8 cellular contexts compared by ENCODE assay signal in genomic region chr7:2633538-2634264, GRCh38. TPM values are rescaled to one million over a fixed set of nuclear protein-coding genes. Genes with fewer than 3 reads are reported as not detected.
DNase-seq lines count a peak whose midpoint lies in the region; ATAC-seq and TF ChIP-seq lines count a peak whose summit lies in the region.

No MANE protein-coding gene starts in this region.

- no peak for TF ChIP-seq CTCF in GM20000 (IDR thresholded peaks at IDR 0.05; ENCODE audit: extremely low read depth, missing control alignments)

- no peak overlapping the region for H2BK120ac ChIP-seq in neuronal stem cell (ENCODE audit: low read depth, low read length)

- H3K4me1 ChIP-seq in neuronal stem cell (ENCODE audit: control insufficient read depth in 2 of 2, insufficient read depth in 1 of 2, low read depth in 1 of 2, low read length in 2 of 2) (peaks cover 21 to 29% of the 10 kb centered on the region in 2 donors), urinary bladder (ENCODE audit: insufficient read depth) (no peaks in the 10 kb centered on the region)

- H3K9ac ChIP-seq in neuronal stem cell (ENCODE audit: low read depth, low read length, poor library complexity), result peak overlapping the region; percentile 79

- peak overlapping the region; percentile 33 for H3K18ac ChIP-seq in neuronal stem cell (ENCODE audit: low read length)

- no peak overlapping the region for H4K8ac ChIP-seq in neuronal stem cell (ENCODE audit: low read depth, low read length)

- no peak for TF ChIP-seq RAD21 in Ishikawa (IDR thresholded peaks at IDR 0.05; ENCODE audit: low read depth)

- peak overlapping the region; percentile 87 for H2BK5ac ChIP-seq in neuronal stem cell (ENCODE audit: low read length)

- peaks cover 0 to 3% (median 0%) of the 10 kb centered on the region in 3 experiments for H3K27me3 ChIP-seq in neuronal stem cell (ENCODE audit: control insufficient read depth in 3 of 3, insufficient read depth in 3 of 3, low read depth in 1 of 3, low read length in 3 of 3)

- DNase-seq in C1 segment of cervical spinal cord (lab: John Stamatoyannopoulos, UW) (peak in 9 of 14 donors; percentile 31 to 83 (median 50)), activated T-cell treated with anti-CD3 and anti-CD28 coated beads for 48 hours (ENCODE audit: low read depth) (peak; percentile 44), fibroblast of peridontal ligament (ENCODE audit: extremely low read depth) (peak; percentile 88), neuronal stem cell (ENCODE audit: low spot score) (no peak), GM20000 (ENCODE audit: low spot score) (no peak)

- H4K91ac ChIP-seq in neuronal stem cell (ENCODE audit: low read depth, low read length, poor library complexity), result peak overlapping the region; percentile 56

- H3K4ac ChIP-seq in neuronal stem cell (ENCODE audit: low read length), result peak overlapping the region; percentile 38

- H3K4me2 ChIP-seq in neuronal stem cell (ENCODE audit: insufficient read depth, low read length, poor library complexity, severe bottlenecking), result peak overlapping the region; percentile 96

- H2AK5ac ChIP-seq in neuronal stem cell (ENCODE audit: low read depth, low read length), result peak overlapping the region; percentile 100

- no peaks in the 10 kb centered on the region for H3K9me3 ChIP-seq in neuronal stem cell (replicated peaks in 1 of 2; ENCODE audit: control insufficient read depth in 2 of 2, insufficient read depth in 1 of 2, low read depth in 1 of 2, low read length in 2 of 2)

- ATAC-seq in GM18511 (IDR thresholded peaks at IDR 0.05; ENCODE audit: unreplicated experiment), result no peak

- H3K23ac ChIP-seq in neuronal stem cell (ENCODE audit: low read depth, low read length, poor library complexity), result peak overlapping the region; percentile 29

- peak overlapping the region; percentile 97 to 98 for H3K4me3 ChIP-seq in neuronal stem cell (ENCODE audit: low read length in 2 of 2)
- H3K4me3 ChIP-seq in urinary bladder (ENCODE audit: low read depth, low read length), result peak overlapping the region; percentile 78

- WGBS in neuronal stem cell (ENCODE audit: extremely low coverage in 2 of 2, insufficient read length in 2 of 2, insufficient replicate concordance in 1 of 2), 2 donors, result no CpG with 5 or more reads among the region's 22 CpGs
- WGBS in urinary bladder, result 20% methylated on average over 22 of the region's 22 CpGs

- H2AFZ ChIP-seq in neuronal stem cell (ENCODE audit: low read length), result no peak overlapping the region

- H3K36me3 ChIP-seq in neuronal stem cell (replicated peaks in 1 of 2; ENCODE audit: control insufficient read depth in 2 of 2, insufficient read depth in 2 of 2, low read length in 2 of 2), result peaks cover 11 to 21% of the 10 kb centered on the region in 2 donors
- H3K36me3 ChIP-seq in urinary bladder (ENCODE audit: insufficient read depth), result no peaks in the 10 kb centered on the region

- H2BK15ac ChIP-seq in neuronal stem cell (ENCODE audit: low read length), result peak overlapping the region; percentile 5

- peak; percentile 46; the same call in 1 of the 2 replicates for TF ChIP-seq EP300 in Ishikawa (IDR thresholded peaks at IDR 0.05; ENCODE audit: borderline replicate concordance)

- H2BK12ac ChIP-seq in neuronal stem cell (ENCODE audit: low read length), result no peak overlapping the region

- no peak overlapping the region for H3K14ac ChIP-seq in neuronal stem cell (ENCODE audit: low read length)

- H3K79me1 ChIP-seq in neuronal stem cell (ENCODE audit: low read depth, low read length), result peaks cover 37% of the 10 kb centered on the region

- peak overlapping the region; percentile 50 for H3K27ac ChIP-seq in neuronal stem cell (replicated peaks; ENCODE audit: low read length)
- peak overlapping the region; percentile 48 for H3K27ac ChIP-seq in urinary bladder (ENCODE audit: low read depth)

TF ChIP-seq in Ishikawa, 13 proteins besides CTCF, POLR2A, EP300 and RAD21:
- TF ChIP-seq, protein P1, sequence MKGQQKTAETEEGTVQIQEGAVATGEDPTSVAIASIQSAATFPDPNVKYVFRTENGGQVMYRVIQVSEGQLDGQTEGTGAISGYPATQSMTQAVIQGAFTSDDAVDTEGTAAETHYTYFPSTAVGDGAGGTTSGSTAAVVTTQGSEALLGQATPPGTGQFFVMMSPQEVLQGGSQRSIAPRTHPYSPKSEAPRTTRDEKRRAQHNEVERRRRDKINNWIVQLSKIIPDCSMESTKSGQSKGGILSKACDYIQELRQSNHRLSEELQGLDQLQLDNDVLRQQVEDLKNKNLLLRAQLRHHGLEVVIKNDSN (IDR thresholded peaks at IDR 0.05), result no peak
- TF ChIP-seq FOXM1 (IDR thresholded peaks at IDR 0.05; ENCODE audit: borderline replicate concordance, low read depth) (peak; percentile 40; the same call in 1 of the 2 replicates), TEAD4 (IDR thresholded peaks at IDR 0.05) (peak; percentile 45), ZBTB7A (IDR thresholded peaks at IDR 0.05; ENCODE audit: low read depth) (peak; percentile 85), TAF1 (IDR thresholded peaks at IDR 0.05; ENCODE audit: low read depth) (no peak), YY1 (IDR thresholded peaks at IDR 0.05; ENCODE audit: low read depth) (no peak), TCF12 (IDR thresholded peaks at IDR 0.05; ENCODE audit: low read depth) (peak; percentile 73), CREB1 (IDR thresholded peaks at IDR 0.05; ENCODE audit: low read depth) (no peak), NFIC (IDR thresholded peaks at IDR 0.05) (peak; percentile 22), REST (IDR thresholded peaks at IDR 0.05; ENCODE audit: low read depth) (no peak)
- TF ChIP-seq, protein P2, sequence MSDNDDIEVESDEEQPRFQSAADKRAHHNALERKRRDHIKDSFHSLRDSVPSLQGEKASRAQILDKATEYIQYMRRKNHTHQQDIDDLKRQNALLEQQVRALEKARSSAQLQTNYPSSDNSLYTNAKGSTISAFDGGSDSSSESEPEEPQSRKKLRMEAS (IDR thresholded peaks at IDR 0.05), result no peak; the same call in 1 of the 2 replicates
TF ChIP-seq in Ishikawa: peak in this region for 5.

RNA-seq across cellular contexts. Expression of gene TTYH3, which starts 1.9 kb away (rescaled TPM):
- 136 TPM for polyA plus RNA-seq in neuronal stem cell (2013, experiment 1 of 2)
- 133 TPM for polyA plus RNA-seq in neuronal stem cell (2013, experiment 2 of 2)
- total RNA-seq in urinary bladder, result 29.2 TPM
- 26.7 TPM for polyA plus RNA-seq in urinary bladder

RNA-seq across cellular contexts. Expression of gene AMZ1, which starts 54.3 kb away (rescaled TPM):
- 0.04 TPM for polyA plus RNA-seq in neuronal stem cell (2013, experiment 1 of 2)
- 0.01 TPM for polyA plus RNA-seq in neuronal stem cell (2013, experiment 2 of 2)
- total RNA-seq in urinary bladder, result 0.11 TPM
- 0.22 TPM for polyA plus RNA-seq in urinary bladder

Comparison
In these comparisons a context has a peak if more than half of its experiments do, and no peak if none do; other contexts are left out.
1. DNase-seq: peak in C1 segment of cervical spinal cord (9 of 14), activated T-cell treated with anti-CD3 and anti-CD28 coated beads for 48 hours (single experiment) and fibroblast of peridontal ligament (single experiment); none in neuronal stem cell (single experiment) and GM20000 (single experiment).